ENCODE assay signal across 8 cellular contexts in the genomic region with DNA sequence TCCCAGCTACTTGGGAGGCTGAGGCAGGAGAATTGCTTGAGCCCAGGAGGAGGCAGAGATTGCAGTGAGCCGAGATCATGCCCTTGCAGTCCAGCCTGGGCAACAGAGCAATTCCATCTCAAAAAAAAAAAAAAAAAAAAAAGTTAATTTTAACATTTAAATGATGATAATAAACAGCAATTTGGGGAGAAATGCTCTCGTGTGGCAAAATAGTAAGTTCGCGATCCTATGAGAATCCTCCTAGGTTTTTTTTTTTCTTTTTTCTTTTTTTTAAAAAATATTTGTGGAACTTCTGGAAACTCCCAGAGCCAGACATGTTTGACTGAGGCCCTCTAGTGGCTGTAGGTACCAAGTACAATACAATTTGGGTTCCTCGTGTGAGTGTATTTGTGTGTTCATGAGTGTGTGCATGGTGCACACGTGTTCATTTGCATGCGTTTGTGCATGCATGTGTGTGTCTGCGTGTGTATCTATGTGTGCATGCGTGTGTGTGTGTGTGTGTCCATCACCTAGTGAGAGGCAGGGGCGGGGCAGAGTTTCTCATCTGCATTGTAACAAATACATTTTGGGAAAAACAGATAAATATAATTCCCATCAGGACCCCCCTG. TPM values are rescaled to one million over a fixed set of nuclear protein-coding genes. Genes with fewer than 3 reads are reported as not detected.
A peak's percentile ranks its signal among the peaks of the same experiment; 100 is the strongest.
DNase-seq lines count a peak whose midpoint lies in the region; ATAC-seq and TF ChIP-seq lines count a peak whose summit lies in the region.

No MANE protein-coding gene starts in this region.

- H3K27me3 Mint-ChIP-seq in Calu3 (ENCODE audit: unreplicated experiment), result peaks cover 11% of the 10 kb centered on the region
- H3K27me3 Mint-ChIP-seq in activated T-helper 17 cell treated with anti-CD3 and anti-CD28 coated beads, Interleukin-2, amount 50 U/mL, for 72 hours, result no peaks in the 10 kb centered on the region

- peaks cover 0 to 7% of the 10 kb centered on the region in 2 experiments; a peak in 1 of 4 replicates for H3K9me3 ChIP-seq in HCT116 (ENCODE audit: control insufficient read depth in 1 of 2, insufficient read depth in 1 of 2, low read depth in 1 of 2, low read length in 2 of 2)
- no peaks in the 10 kb centered on the region for H3K9me3 ChIP-seq in gastroesophageal sphincter

- H4K20me1 ChIP-seq in HCT116 (ENCODE audit: insufficient read depth), result no peaks in the 10 kb centered on the region

- H3K27ac ChIP-seq in HCT116 (ENCODE audit: low read depth, low read length) (no peak overlapping the region), gastroesophageal sphincter (no peak overlapping the region)

- ATAC-seq in HCT116 (peak; percentile 78), gastroesophageal sphincter (no peak), GM18868 (IDR thresholded peaks at IDR 0.05; ENCODE audit: unreplicated experiment) (no peak), HG03442 (IDR thresholded peaks at IDR 0.05; ENCODE audit: unreplicated experiment) (no peak)
- ATAC-seq in activated T-helper 17 cell treated with anti-CD3 and anti-CD28 coated beads, Interleukin-2, amount 50 U/mL, for 72 hours (replicated peaks), result peak; percentile 59

- H3K9me3 Mint-ChIP-seq in Calu3 (ENCODE audit: low read depth, unreplicated experiment), result no peaks in the 10 kb centered on the region
- H3K9me3 Mint-ChIP-seq in activated T-helper 17 cell treated with anti-CD3 and anti-CD28 coated beads, Interleukin-2, amount 50 U/mL, for 72 hours, result no peaks in the 10 kb centered on the region

- H3K4me3 Mint-ChIP-seq in Calu3 (ENCODE audit: low read depth, unreplicated experiment), result no peak overlapping the region
- H3K4me3 Mint-ChIP-seq in activated T-helper 17 cell treated with anti-CD3 and anti-CD28 coated beads, Interleukin-2, amount 50 U/mL, for 72 hours, result no peak overlapping the region

- H3K4me3 ChIP-seq in HCT116 (replicated peaks in 1 of 2; ENCODE audit: low read depth in 1 of 2, low read length in 2 of 2) (no peak overlapping the region), gastroesophageal sphincter (no peak overlapping the region)

- TF ChIP-seq CTCF in Calu3 (IDR thresholded peaks at IDR 0.05; ENCODE audit: unreplicated experiment) (peak; percentile 46), HCT116 (IDR thresholded peaks at IDR 0.05 in 2 of 3, conservative IDR thresholded peaks at IDR 0.05 in 1 of 3; ENCODE audit: borderline replicate concordance in 1 of 3, insufficient read depth in 1 of 3, low read depth in 2 of 3, low read length in 2 of 3) (peak; percentile 75 to 81 (median 80); a peak in 5 of 6 replicates), gastroesophageal sphincter (IDR thresholded peaks at IDR 0.05) (peak in 3 of 4 experiments; percentile 71 to 82 (median 73))

- no peaks in the 10 kb centered on the region for H3K79me2 ChIP-seq in HCT116 (ENCODE audit: insufficient read depth, low read length)

- H3K4me1 Mint-ChIP-seq in Calu3 (ENCODE audit: low read depth, unreplicated experiment), result peaks cover 8% of the 10 kb centered on the region
- H3K4me1 Mint-ChIP-seq in activated T-helper 17 cell treated with anti-CD3 and anti-CD28 coated beads, Interleukin-2, amount 50 U/mL, for 72 hours, result peaks cover 5% of the 10 kb centered on the region

- RAD21 ChIA-PET in HCT116 (lab: Charles Lee; ENCODE audit: low non-redundant PET in 1 of 2, low total read pairs in 2 of 2, uncharacterized antibody in 2 of 2, unreplicated experiment in 2 of 2), result interaction anchor here in 1 of 2 experiments (0.7 kb wide), 1 partner anchor 258 kb away, joined by 3 read pairs; no protein-coding TSS in a partner anchor

- H2AFZ ChIP-seq in HCT116 (ENCODE audit: low read depth, low read length, poor library complexity, severe bottlenecking), result peak overlapping the region; percentile 26

- POLR2A ChIA-PET in HCT116 (lab: Charles Lee), result interaction anchor here (0.7 kb wide), 1 partner anchor 36 kb away, joined by 3 read pairs; the partner anchor contains the start of gene TIMM13

- TF ChIP-seq EP300 in gastroesophageal sphincter (IDR thresholded peaks at IDR 0.05), result no peak

- H3K4me2 ChIP-seq in HCT116 (ENCODE audit: low read length), result peak overlapping the region; percentile 16; the same call in 1 of the 2 replicates

- H3K27me3 ChIP-seq in HCT116 (ENCODE audit: insufficient read depth, low read length), result no peaks in the 10 kb centered on the region
- H3K27me3 ChIP-seq in gastroesophageal sphincter, result peaks cover 40% of the 10 kb centered on the region

- peak; percentile 88 for TF ChIP-seq RAD21 in HCT116 (IDR thresholded peaks at IDR 0.05; ENCODE audit: low read depth)

- BruUV-seq in Calu3 (replicated peaks; lab: Mats Ljungman, UMichigan), result no TSS peak
- BruUV-seq in HCT116 (replicated peaks; lab: Mats Ljungman, UMichigan), result no TSS peak

- no peak for TF ChIP-seq POLR2A in HCT116 (IDR thresholded peaks at IDR 0.05; ENCODE audit: borderline replicate concordance, extremely low read depth, insufficient read depth, insufficient read length)
- TF ChIP-seq POLR2A in gastroesophageal sphincter (IDR thresholded peaks at IDR 0.05), result no peak

- no peak overlapping the region for H3K9ac ChIP-seq in HCT116 (ENCODE audit: low read length)

- 0 to 5% methylated on average over 7 to 9 of the region's 10 CpGs for WGBS in gastroesophageal sphincter (ENCODE audit: low coverage in 1 of 2), 2 donors

- peaks cover 7% of the 10 kb centered on the region for H3K36me3 Mint-ChIP-seq in Calu3 (ENCODE audit: insufficient read depth, unreplicated experiment)
- no peaks in the 10 kb centered on the region for H3K36me3 Mint-ChIP-seq in activated T-helper 17 cell treated with anti-CD3 and anti-CD28 coated beads, Interleukin-2, amount 50 U/mL, for 72 hours (ENCODE audit: low read depth)

- intact Hi-C loops in Calu3 (cut with micrococcal nuclease; ENCODE audit: unreplicated experiment) (loop anchor here (5.0 kb wide), 1 partner anchor 234 kb away; no protein-coding TSS in a partner anchor), HCT116 (cut with micrococcal nuclease) (loop anchor here (1.0 to 5.0 kb wide), 3 partner anchors 64 to 155 kb away; partner anchors contain the start of genes LSM7, PLEKHJ1, SF3A2 and SPPL2B)

- H3K4me1 ChIP-seq in HCT116 (ENCODE audit: control insufficient read depth in 1 of 2, insufficient read depth in 2 of 2, low read length in 2 of 2), result peaks cover 0 to 13% of the 10 kb centered on the region in 2 experiments; a peak in 2 of 4 replicates
- H3K4me1 ChIP-seq in gastroesophageal sphincter, result peaks cover 0 to 5% (median 0%) of the 10 kb centered on the region in 3 donors

- H3K36me3 ChIP-seq in HCT116 (ENCODE audit: control insufficient read depth in 1 of 2, insufficient read depth in 2 of 2, low read length in 2 of 2) (no peaks in the 10 kb centered on the region), gastroesophageal sphincter (no peaks in the 10 kb centered on the region)

- CTCF ChIA-PET in Calu3 (lab: Charles Lee) (interaction anchor here (0.6 to 0.7 kb wide), 2 partner anchors 10 to 27 kb away, joined by 3 read pairs; no protein-coding TSS in a partner anchor), HCT116 (lab: Charles Lee) (no interaction called here)

- H3K27ac Mint-ChIP-seq in Calu3 (ENCODE audit: unreplicated experiment), result no peak overlapping the region
- H3K27ac Mint-ChIP-seq in activated T-helper 17 cell treated with anti-CD3 and anti-CD28 coated beads, Interleukin-2, amount 50 U/mL, for 72 hours, result no peak overlapping the region

- no peaks in the 10 kb centered on the region for H3K9me2 ChIP-seq in HCT116 (ENCODE audit: insufficient read depth)

- DNase-seq in Calu3 (peak; percentile 30), HCT116 (ENCODE audit: low read depth, low spot score) (peak; percentile 66), NCI-H748 treated with DMSO at 0.1 percent for 48 hours (lab: John Stamatoyannopoulos, UW) (peak; percentile 42), pons (ENCODE audit: low spot score) (peak; percentile 83)

TF ChIP-seq in HCT116, 20 proteins besides CTCF, POLR2A, EP300 and RAD21 (continues in another document):
- no peak for TF ChIP-seq ZFX (IDR thresholded peaks at IDR 0.05)
- no peak for TF ChIP-seq EZH2phosphoT487 (IDR thresholded peaks at IDR 0.05; ENCODE audit: borderline replicate concordance)
- peak; percentile 29 for TF ChIP-seq YY1 (IDR thresholded peaks at IDR 0.05; ENCODE audit: extremely low read depth, insufficient replicate concordance, low read depth, low read length)
- no peak for TF ChIP-seq EGR1 (IDR thresholded peaks at IDR 0.05; ENCODE audit: low read depth)
- TF ChIP-seq JUND (IDR thresholded peaks at IDR 0.05), result no peak
- TF ChIP-seq, protein P1, sequence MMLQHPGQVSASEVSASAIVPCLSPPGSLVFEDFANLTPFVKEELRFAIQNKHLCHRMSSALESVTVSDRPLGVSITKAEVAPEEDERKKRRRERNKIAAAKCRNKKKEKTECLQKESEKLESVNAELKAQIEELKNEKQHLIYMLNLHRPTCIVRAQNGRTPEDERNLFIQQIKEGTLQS (IDR thresholded peaks at IDR 0.05), result no peak

RNA-seq across cellular contexts. Expression of gene TMPRSS9, which starts 31.2 kb away (rescaled TPM):
- total RNA-seq in Calu3 (2022) (not detected in 2 replicates), HCT116 (2021; ENCODE audit: unreplicated experiment) (not detected), gastroesophageal sphincter (under 1 TPM in 1 of 4 donors, not detected in 3; 0.54 TPM)
- 0.30 and 0.87 TPM in 2 replicates for polyA plus RNA-seq in HCT116 (2012)
- not detected for total RNA-seq in activated T-helper 17 cell treated with anti-CD3 and anti-CD28 coated beads, Interleukin-2, amount 50 U/mL, for 72 hours

RNA-seq across cellular contexts. Expression of gene TIMM13, which starts 36.2 kb away (rescaled TPM):
- total RNA-seq in Calu3 (2022) (75.8 and 81.8 TPM in 2 replicates), HCT116 (2021; ENCODE audit: unreplicated experiment) (151 TPM), gastroesophageal sphincter (10 to 100 TPM; 22.9 to 32.2 (median 27.3) TPM)
- polyA plus RNA-seq in HCT116 (2012), result 77.6 and 78.7 TPM in 2 replicates
- 100 to 1,000 TPM in 1 of 2 donors, 10 to 100 TPM in 1; 51.0 to 140 TPM for total RNA-seq in activated T-helper 17 cell treated with anti-CD3 and anti-CD28 coated beads, Interleukin-2, amount 50 U/mL, for 72 hours

Comparison
In these comparisons a context has a peak if more than half of its experiments do, and no peak if none do; other contexts are left out.
1. DNase-seq: peak in every context shown above with its lines; median percentile 83 in pons; 66 in HCT116; 42 in NCI-H748 treated with DMSO at 0.1 percent for 48 hours; 30 in Calu3.
2. ATAC-seq: peak in HCT116 (single experiment) and activated T-helper 17 cell treated with anti-CD3 and anti-CD28 coated beads, Interleukin-2, amount 50 U/mL, for 72 hours (single experiment); none in gastroesophageal sphincter (single experiment), GM18868 (single experiment) and HG03442 (single experiment).
3. Peak in every context shown above with its lines, with median percentiles within 50 percentile points of each other: CTCF ChIP-seq.